In genomic region chr15:98850991-98851776, GRCh38 we compare ENCODE assay signal across 8 cellular contexts.
DNase-seq lines count a peak whose midpoint lies in the region; ATAC-seq and TF ChIP-seq lines count a peak whose summit lies in the region.

No MANE protein-coding gene starts in this region.

- H2AFZ ChIP-seq in neuron (ENCODE audit: low read depth, low read length) = no peak overlapping the region

- H3K27ac Mint-ChIP-seq in CD4-positive, alpha-beta memory T cell = peak overlapping the region; percentile 91 to 97 (median 92)

- H3K36me3 Mint-ChIP-seq in CD4-positive, alpha-beta memory T cell = peaks cover 0 to 7% of the 10 kb centered on the region in 2 donors

- H3K36me3 ChIP-seq in CD4-positive, alpha-beta memory T cell (ENCODE audit: insufficient read depth, low read length) = no peaks in the 10 kb centered on the region
- no peaks in the 10 kb centered on the region for H3K36me3 ChIP-seq in neuron (ENCODE audit: insufficient read depth, low read length)
- H3K36me3 ChIP-seq in thoracic aorta = no peaks in the 10 kb centered on the region

- peaks cover 0 to 1% (median 0%) of the 10 kb centered on the region in 8 donors for H3K9me3 Mint-ChIP-seq in CD4-positive, alpha-beta memory T cell

- no peaks in the 10 kb centered on the region for H3K9me3 ChIP-seq in CD4-positive, alpha-beta memory T cell (ENCODE audit: control insufficient read depth in 1 of 2, low read length in 2 of 2)
- H3K9me3 ChIP-seq in neuron (ENCODE audit: low read length) (no peaks in the 10 kb centered on the region), thoracic aorta (no peaks in the 10 kb centered on the region)

- intact Hi-C loops in CD4-positive, alpha-beta memory T cell (cut with micrococcal nuclease) = no loop called here

- peak overlapping the region; percentile 4 for H3K27ac ChIP-seq in CD4-positive, alpha-beta memory T cell (ENCODE audit: low read depth, low read length)
- H3K27ac ChIP-seq in foreskin keratinocyte (peak overlapping the region; percentile 93), thoracic aorta (peak overlapping the region; percentile 85 to 92)

- CTCF ChIA-PET in CD4-positive, alpha-beta memory T cell (lab: Charles Lee; ENCODE audit: partially characterized antibody) = interaction anchor here (0.6 to 1.0 kb wide), 12 partner anchors 9 to 190 kb away, joined by 3 to 6 read pairs (median 3); no protein-coding TSS in a partner anchor

- POLR2A ChIA-PET in CD4-positive, alpha-beta memory T cell (lab: Charles Lee; ENCODE audit: partially characterized antibody) = no interaction called here

- ATAC-seq in GM21360 (IDR thresholded peaks at IDR 0.05; ENCODE audit: unreplicated experiment) (peak; percentile 35), foreskin keratinocyte (peak; percentile 57), thoracic aorta (ENCODE audit: insufficient number of reproducible peaks, low FRiP score, low read depth) (no peak)

- H3K4me3 ChIP-seq in CD4-positive, alpha-beta memory T cell (ENCODE audit: low read length in 2 of 2) = peak overlapping the region in 1 of 2 donors; percentile 75
- H3K4me3 ChIP-seq in neuron (ENCODE audit: low read length) (peak overlapping the region; percentile 62), thoracic aorta (peak overlapping the region; percentile 78)

- peaks cover 30% of the 10 kb centered on the region for H3K4me1 ChIP-seq in CD4-positive, alpha-beta memory T cell (ENCODE audit: insufficient read depth, low read length)
- H3K4me1 ChIP-seq in foreskin keratinocyte (peaks cover 44% of the 10 kb centered on the region), neuron (ENCODE audit: insufficient read depth, low read length) (peaks cover 47% of the 10 kb centered on the region), thoracic aorta (ENCODE audit: control insufficient read depth in 1 of 2, low read depth in 2 of 2) (peaks cover 38 to 68% of the 10 kb centered on the region in 2 donors)

- peak; percentile 85 for TF ChIP-seq CTCF in foreskin keratinocyte (conservative IDR thresholded peaks at IDR 0.05)
- peak; percentile 68 for TF ChIP-seq CTCF in thoracic aorta (IDR thresholded peaks at IDR 0.05)

- H3K27me3 ChIP-seq in CD4-positive, alpha-beta memory T cell (ENCODE audit: insufficient read depth, low read length) = no peaks in the 10 kb centered on the region
- H3K27me3 ChIP-seq in foreskin keratinocyte = no peaks in the 10 kb centered on the region
- no peaks in the 10 kb centered on the region for H3K27me3 ChIP-seq in neuron (ENCODE audit: insufficient read depth, low read length)
- H3K27me3 ChIP-seq in thoracic aorta (replicated peaks; ENCODE audit: insufficient read depth) = no peaks in the 10 kb centered on the region

- peaks cover 20 to 44% (median 33%) of the 10 kb centered on the region in 4 donors for H3K4me1 Mint-ChIP-seq in CD4-positive, alpha-beta memory T cell

- H3K27me3 Mint-ChIP-seq in CD4-positive, alpha-beta memory T cell = no peaks in the 10 kb centered on the region

- DNase-seq in CD4-positive, alpha-beta memory T cell = peak; percentile 64 to 81 (median 68)
- DNase-seq in HuH-7.5 (ENCODE audit: low spot score) (peak; percentile 63), RKO (ENCODE audit: low spot score) (peak; percentile 81), foreskin keratinocyte (peak in 1 of 2 donors; percentile 57), thoracic aorta (ENCODE audit: low spot score) (no peak)
- DNase-seq in activated effector memory CD4-positive, alpha-beta T cell treated with Interleukin-2 at 50 U/mL for 16 hours = peak; percentile 60

- peak overlapping the region; percentile 90 to 99 (median 94) for H3K4me3 Mint-ChIP-seq in CD4-positive, alpha-beta memory T cell

Comparison
In these comparisons a context has a peak if more than half of its experiments do, and no peak if none do; other contexts are left out.
1. H3K27ac ChIP-seq: peak in every context shown above with its lines; median percentile 93 in foreskin keratinocyte; 88 in thoracic aorta; 4 in CD4-positive, alpha-beta memory T cell.